In genomic region chr1:53137729-53138128, GRCh38 we compare ENCODE assay signal across 1 cellular context.
TF ChIP-seq lines count a peak whose summit lies in the region.

No MANE protein-coding gene starts in this region.

TF ChIP-seq in GM23338, 12 proteins besides CTCF, POLR2A, EP300 and RAD21 (continued from another document):
- TF ChIP-seq ZNF462 (CRISPR knock-in tag; IDR thresholded peaks at IDR 0.05) = no peak
- TF ChIP-seq POLR2AphosphoS5 (IDR thresholded peaks at IDR 0.05; ENCODE audit: low read depth) = no peak
- TF ChIP-seq ZNF331 (CRISPR knock-in tag; IDR thresholded peaks at IDR 0.05; ENCODE audit: low read depth) = no peak
- TF ChIP-seq REST (IDR thresholded peaks at IDR 0.05; ENCODE audit: unreplicated experiment) = no peak
